11 cellular contexts compared by ENCODE assay signal in genomic region chr15:38854506-38854905, GRCh38.
"Had no signal": no experiment of that assay in that cellular context is flagged by ENCODE, and none has a peak within 500 bp of the region (broad histone marks: within the 10 kb centered on the region; RNA-seq: fewer than 3 reads in every experiment).

No MANE protein-coding gene starts in this region.

- H3K4me1 ChIP-seq: lower lobe of right lung, prostate gland, spleen, testis, upper lobe of left lung had no signal

- H3K27ac ChIP-seq: lower lobe of right lung, prostate gland, spleen, testis, upper lobe of left lung had no signal

- DNase-seq: activated CD4-positive, alpha-beta T cell treated with anti-CD3 and anti-CD28 coated beads, Interleukin-2, amount 50 U/mL, for 1 hour; activated naive CD4-positive, alpha-beta T cell treated with Interleukin-2 at 50 U/mL for 16 hours; aorta; dermis blood vessel endothelial cell; immature natural killer cell; lower lobe of right lung; spleen; stimulated activated naive CD8-positive, alpha-beta T cell treated with anti-CD3 and anti-CD28 coated beads, Interleukin-15, amount 100 ng/mL, for 72 hours; testis; upper lobe of left lung had no signal

- H3K27me3 ChIP-seq: testis, upper lobe of left lung had no signal

- H3K4me3 ChIP-seq: lower lobe of right lung, prostate gland, spleen, testis, upper lobe of left lung had no signal

- H3K9me3 ChIP-seq: lower lobe of right lung, prostate gland, spleen, testis, upper lobe of left lung had no signal

- H3K36me3 ChIP-seq: lower lobe of right lung, prostate gland, spleen, upper lobe of left lung had no signal
